1 cellular context compared by ENCODE assay signal in genomic region chr16:69396187-69397061, GRCh38.
TF ChIP-seq lines count a peak whose summit lies in the region.

No MANE protein-coding gene starts in this region.

TF ChIP-seq in K562, 482 proteins besides CTCF, POLR2A, EP300 and RAD21 (continued from another document and continues in another):
- TF ChIP-seq C11orf30 (IDR thresholded peaks at IDR 0.05; ENCODE audit: low read depth) (peak; percentile 96), CXXC5 (CRISPR knock-in tag; IDR thresholded peaks at IDR 0.05) (peak; percentile 51), TEAD4 (IDR thresholded peaks at IDR 0.05; ENCODE audit: low read length) (peak; percentile 26; the same call in 1 of the 2 replicates), TEAD4 (CRISPR knock-in tag; IDR thresholded peaks at IDR 0.05; ENCODE audit: borderline replicate concordance) (no peak), NFXL1 (CRISPR knock-in tag; IDR thresholded peaks at IDR 0.05) (no peak), ZNF609 (CRISPR knock-in tag; IDR thresholded peaks at IDR 0.05; ENCODE audit: borderline replicate concordance) (no peak), SAP30 (IDR thresholded peaks at IDR 0.05; ENCODE audit: borderline replicate concordance, insufficient read depth, low read depth, low read length, poor library complexity, severe bottlenecking) (no peak), MTA3 (IDR thresholded peaks at IDR 0.05; ENCODE audit: borderline replicate concordance) (0 out of 2 replicates have a peak, but pooled peaks have one; percentile 21), POU5F1 (IDR thresholded peaks at IDR 0.05; ENCODE audit: borderline replicate concordance, low read depth, low read length, partially characterized antibody) (no peak), FOXK2 (conservative IDR thresholded peaks at IDR 0.05 in 1 of 2, IDR thresholded peaks at IDR 0.05 in 1 of 2; ENCODE audit: low read depth in 2 of 2) (peak in 1 of 2 experiments; percentile 9; a peak in 1 of 4 replicates), E2F6 (IDR thresholded peaks at IDR 0.05; ENCODE audit: borderline replicate concordance in 1 of 2, extremely low read depth in 1 of 2, insufficient read depth in 1 of 2, insufficient read length in 1 of 2, low read depth in 1 of 2, low read length in 1 of 2, poor library complexity in 1 of 2, severe bottlenecking in 1 of 2) (no peak), UBTF (IDR thresholded peaks at IDR 0.05; ENCODE audit: borderline replicate concordance in 1 of 2, low read depth in 2 of 2, low read length in 2 of 2) (no peak), PREB (CRISPR knock-in tag; IDR thresholded peaks at IDR 0.05) (no peak), CCNT2 (IDR thresholded peaks at IDR 0.05; ENCODE audit: borderline replicate concordance, extremely low read depth, insufficient read length, low read depth, low read length) (no peak), ATF7 (IDR thresholded peaks at IDR 0.05) (peak; percentile 92), ARID1B (IDR thresholded peaks at IDR 0.05) (peak; percentile 20; the same call in 1 of the 2 replicates), NCOR1 (IDR thresholded peaks at IDR 0.05) (no peak), ZNF561 (CRISPR knock-in tag; conservative IDR thresholded peaks at IDR 0.05) (no peak), ZNF146 (CRISPR knock-in tag; IDR thresholded peaks at IDR 0.05; ENCODE audit: unreplicated experiment) (no peak), MAFG (tag; conservative IDR thresholded peaks at IDR 0.05) (peak; percentile 94), RBM14 (IDR thresholded peaks at IDR 0.05; ENCODE audit: borderline replicate concordance, insufficient read depth, low read depth, low read length) (no peak), ETV6 (IDR thresholded peaks at IDR 0.05; ENCODE audit: borderline replicate concordance in 1 of 2, low read depth in 2 of 2, low read length in 1 of 2) (no peak), ETV6 (CRISPR knock-in tag; IDR thresholded peaks at IDR 0.05; ENCODE audit: borderline replicate concordance) (no peak), STAT5A (IDR thresholded peaks at IDR 0.05; ENCODE audit: borderline replicate concordance, low read length) (no peak), ZC3H4 (CRISPR knock-in tag; IDR thresholded peaks at IDR 0.05; ENCODE audit: borderline replicate concordance) (no peak), TCF7 (IDR thresholded peaks at IDR 0.05; ENCODE audit: borderline replicate concordance) (no peak), FOXM1 (IDR thresholded peaks at IDR 0.05; ENCODE audit: low read depth) (no peak), FOXM1 (CRISPR knock-in tag; IDR thresholded peaks at IDR 0.05; ENCODE audit: low read depth) (no peak), HDAC1 (IDR thresholded peaks at IDR 0.05) (0 out of 4 replicates have a peak, but pooled peaks of 1 of the 2 experiments have one; percentile 22), BHLHE40 (IDR thresholded peaks at IDR 0.05; ENCODE audit: low read length) (no peak), RBM17 (IDR thresholded peaks at IDR 0.05; ENCODE audit: borderline replicate concordance, low read depth, low read length) (no peak), ZBTB12 (CRISPR knock-in tag; IDR thresholded peaks at IDR 0.05) (peak; percentile 43; the same call in 1 of the 2 replicates), JUNB (CRISPR knock-in tag; conservative IDR thresholded peaks at IDR 0.05) (no peak), SOX6 (IDR thresholded peaks at IDR 0.05) (peak; percentile 28; the same call in 1 of the 2 replicates), POLR2H (tag; IDR thresholded peaks at IDR 0.05; ENCODE audit: low read depth) (no peak), CEBPG (CRISPR knock-in tag; IDR thresholded peaks at IDR 0.05) (peak; percentile 82), CEBPG (tag; conservative IDR thresholded peaks at IDR 0.05 in 1 of 2, IDR thresholded peaks at IDR 0.05 in 1 of 2) (peak; percentile 93 to 94), CTBP1 (IDR thresholded peaks at IDR 0.05; ENCODE audit: borderline replicate concordance) (no peak), PHF21A (IDR thresholded peaks at IDR 0.05; ENCODE audit: borderline replicate concordance, low read depth) (0 out of 2 replicates have a peak, but pooled peaks have one; percentile 26), POLR2G (IDR thresholded peaks at IDR 0.05; ENCODE audit: low read depth, low read length) (no peak), ATF1 (CRISPR knock-in tag; IDR thresholded peaks at IDR 0.05) (no peak), ATF1 (tag; IDR thresholded peaks at IDR 0.05) (peak; percentile 95), BMI1 (IDR thresholded peaks at IDR 0.05; ENCODE audit: low read length) (no peak), GATAD2B (IDR thresholded peaks at IDR 0.05; ENCODE audit: borderline replicate concordance) (no peak), FOXA3 (CRISPR knock-in tag; conservative IDR thresholded peaks at IDR 0.05 in 1 of 2, IDR thresholded peaks at IDR 0.05 in 1 of 2) (peak in 1 of 2 experiments; percentile 74; a peak in 2 of 4 replicates), SREBF1 (IDR thresholded peaks at IDR 0.05; ENCODE audit: borderline replicate concordance, low read depth, low read length) (no peak), SMARCE1 (IDR thresholded peaks at IDR 0.05) (peak; percentile 38; the same call in 1 of the 2 replicates), ZNF699 (CRISPR knock-in tag; IDR thresholded peaks at IDR 0.05; ENCODE audit: insufficient replicate concordance) (no peak), MBD1 (CRISPR knock-in tag; IDR thresholded peaks at IDR 0.05) (no peak), AFF1 (IDR thresholded peaks at IDR 0.05; ENCODE audit: low read depth in 1 of 2, partially characterized antibody in 2 of 2) (peak in 1 of 2 experiments; percentile 37), ZNF75A (CRISPR knock-in tag; IDR thresholded peaks at IDR 0.05) (no peak), CREM (IDR thresholded peaks at IDR 0.05; ENCODE audit: low read depth) (peak; percentile 92), ATF4 (CRISPR knock-in tag; IDR thresholded peaks at IDR 0.05) (no peak)
